8 cellular contexts compared by ENCODE assay signal in genomic region chr17:69284646-69285045, GRCh38. TPM values are rescaled to one million over a fixed set of nuclear protein-coding genes. Genes with fewer than 3 reads are reported as not detected.
"Had no signal": no experiment of that assay in that cellular context is flagged by ENCODE, and none has a peak within 500 bp of the region (broad histone marks: within the 10 kb centered on the region; RNA-seq: fewer than 3 reads in every experiment).

No MANE protein-coding gene starts in this region.

- H3K27ac ChIP-seq: HL-60 had no signal

- H3K27me3 Mint-ChIP-seq: IgD-negative memory B cell had no signal

- H3K36me3 ChIP-seq: HAP-1 had no signal

- ATAC-seq: HCT116 had no signal

- H3K9me3 ChIP-seq: HAP-1 had no signal

- H3K4me3 ChIP-seq: HAP-1 had no signal

- H3K27ac Mint-ChIP-seq: HFFc6, IgD-negative memory B cell had no signal

- H3K4me1 ChIP-seq: HAP-1 had no signal

- DNase-seq: GOT3, H7, HFFc6, KG1 had no signal

- H3K9me3 Mint-ChIP-seq: HFFc6 had no signal

- H3K4me3 Mint-ChIP-seq: HFFc6, IgD-negative memory B cell had no signal

RNA-seq across cellular contexts. Expression of gene ABCA10, which starts 56.0 kb away (rescaled TPM):
- total RNA-seq: H7 had no signal
- polyA plus RNA-seq: IgD-negative memory B cell had no signal
